In genomic region chr14:99118046-99118721, GRCh38 we compare ENCODE assay signal across 13 cellular contexts.
DNase-seq lines count a peak whose midpoint lies in the region; ATAC-seq and TF ChIP-seq lines count a peak whose summit lies in the region.
"Had no signal": no experiment of that assay in that cellular context is flagged by ENCODE, and none has a peak within 500 bp of the region (broad histone marks: within the 10 kb centered on the region; RNA-seq: fewer than 3 reads in every experiment).

No MANE protein-coding gene starts in this region.

- TF ChIP-seq CTCF in nephron (IDR thresholded peaks at IDR 0.05; ENCODE audit: unreplicated experiment in 3 of 3), result no peak

- H3K36me3 ChIP-seq in trophoblast cell (ENCODE audit: control insufficient read depth in 1 of 2, insufficient read depth in 2 of 2, low read length in 2 of 2), result no peaks in the 10 kb centered on the region

- ATAC-seq in GM18870 (IDR thresholded peaks at IDR 0.05; ENCODE audit: unreplicated experiment), result no peak
- ATAC-seq: GM12878 had no signal

- H2AFZ ChIP-seq in trophoblast cell (ENCODE audit: insufficient read depth, low read length, poor library complexity), result no peak overlapping the region

- no peak overlapping the region for H2BK120ac ChIP-seq in trophoblast cell (ENCODE audit: insufficient read depth, low read length, poor library complexity)

- no peak overlapping the region for H3K14ac ChIP-seq in trophoblast cell (ENCODE audit: low read length)

- no peaks in the 10 kb centered on the region for H3K79me1 ChIP-seq in trophoblast cell (ENCODE audit: low read length)

- no peaks in the 10 kb centered on the region for H3K79me2 ChIP-seq in trophoblast cell (ENCODE audit: control insufficient read depth, insufficient read depth, low read length, poor library complexity)

- no peak overlapping the region for H3K4me3 ChIP-seq in trophoblast cell (ENCODE audit: low read depth, low read length)
- H3K4me3 ChIP-seq: GM12878 had no signal

- no peaks in the 10 kb centered on the region for H3K36me3 Mint-ChIP-seq in nephron (ENCODE audit: low read depth)

- H3K27ac Mint-ChIP-seq in nephron, result no peak overlapping the region

- H3K9me3 ChIP-seq in trophoblast cell (ENCODE audit: insufficient read depth, low read depth, low read length), result no peaks in the 10 kb centered on the region

- no peak overlapping the region for H3K9ac ChIP-seq in trophoblast cell (ENCODE audit: low read length)

- H2BK5ac ChIP-seq in trophoblast cell (ENCODE audit: low read depth, low read length, poor library complexity), result no peak overlapping the region

- no peaks in the 10 kb centered on the region for H3K27me3 ChIP-seq in trophoblast cell (ENCODE audit: insufficient read depth, low read length)

- H3K27ac ChIP-seq in trophoblast cell (ENCODE audit: low read depth, low read length), result no peak overlapping the region

- H3K4me1 Mint-ChIP-seq in nephron, result no peaks in the 10 kb centered on the region

- H3K4me1 ChIP-seq in trophoblast cell (ENCODE audit: control insufficient read depth in 1 of 2, insufficient read depth in 2 of 2, low read length in 2 of 2), result no peaks in the 10 kb centered on the region

- no peak overlapping the region for H2AK5ac ChIP-seq in trophoblast cell (ENCODE audit: low read length)

- no peak overlapping the region for H3K4ac ChIP-seq in trophoblast cell (ENCODE audit: low read depth, low read length)

- H3K4me3 Mint-ChIP-seq in nephron, result peak overlapping the region in 2 of 3 experiments; percentile 25 to 26

- H4K91ac ChIP-seq in trophoblast cell (ENCODE audit: low read depth, low read length), result no peak overlapping the region

- H3K23ac ChIP-seq in trophoblast cell (ENCODE audit: low read length), result no peak overlapping the region

- H2BK12ac ChIP-seq in trophoblast cell (ENCODE audit: low read length), result no peak overlapping the region

- no CpG with 5 or more reads among the region's 53 CpGs for WGBS in trophoblast cell (ENCODE audit: extremely low coverage, insufficient coverage, insufficient read length)

- peaks cover 18% of the 10 kb centered on the region for H3K9me3 Mint-ChIP-seq in nephron

- DNase-seq in DMS 273 treated with DMSO at 0.1 percent for 48 hours (lab: John Stamatoyannopoulos, UW) (peak; percentile 50), NCI-H1092 treated with DMSO at 0.1 percent for 48 hours (lab: John Stamatoyannopoulos, UW) (peak; percentile 56), cerebellum (ENCODE audit: low spot score) (peak; percentile 56), trophoblast cell (no peak), DMS53 treated with DMSO at 0.1 percent for 48 hours (lab: John Stamatoyannopoulos, UW; ENCODE audit: unreplicated experiment) (no peak)
- DNase-seq: activated CD4-positive, CD25-positive, alpha-beta regulatory T cell treated with anti-CD3 and anti-CD28 coated beads, Interleukin-2, amount 50 U/mL, for 72 hours; amniotic stem cell; DMS153; SIG-M5; stimulated activated CD4-positive, alpha-beta T cell treated with anti-CD3 and anti-CD28 coated beads, Interleukin-12 subunit alpha, Interleukin-12 subunit beta, amount 100 ng/mL, for 4 hours had no signal

- no peak overlapping the region for H4K12ac ChIP-seq in trophoblast cell (ENCODE audit: low read depth, low read length)

- H4K8ac ChIP-seq in trophoblast cell (ENCODE audit: low read depth, low read length), result no peak overlapping the region

- no peak overlapping the region for H3K18ac ChIP-seq in trophoblast cell (ENCODE audit: low read length)

- no peak overlapping the region for H3K4me2 ChIP-seq in trophoblast cell (ENCODE audit: low read length)

- peaks cover 49% of the 10 kb centered on the region for H3K27me3 Mint-ChIP-seq in nephron (ENCODE audit: low read depth)

Comparison
In these comparisons a context has a peak if more than half of its experiments do, and no peak if none do; other contexts are left out.
1. DNase-seq: peak in DMS 273 treated with DMSO at 0.1 percent for 48 hours (single experiment), NCI-H1092 treated with DMSO at 0.1 percent for 48 hours (single experiment) and cerebellum (single experiment); none in trophoblast cell (0 of 2) and DMS53 treated with DMSO at 0.1 percent for 48 hours (single experiment).